Comparison of ENCODE assay signal across 12 cellular contexts in the genomic region with DNA sequence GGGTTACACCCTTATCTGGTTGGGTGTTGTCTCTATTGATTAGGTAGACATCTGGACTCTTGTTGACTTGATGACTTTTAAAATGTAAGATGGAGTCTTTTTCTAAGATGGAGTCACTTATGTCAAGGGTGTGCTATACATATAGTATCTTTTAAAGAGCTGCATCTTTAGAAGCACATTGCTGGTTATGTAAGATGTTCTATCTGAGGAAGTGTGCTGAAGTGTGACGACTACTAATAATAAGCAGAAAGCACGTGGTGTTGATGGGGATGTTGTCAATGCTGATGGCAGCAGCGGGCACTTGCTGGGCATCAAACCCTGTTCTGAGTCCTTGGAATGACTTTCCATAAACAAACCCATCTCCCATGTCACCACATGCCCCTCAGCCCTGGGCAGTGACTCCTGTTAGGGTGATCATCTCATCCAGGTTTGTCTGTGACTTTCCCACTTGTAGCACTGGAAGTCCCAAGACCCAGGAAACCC.
DNase-seq lines count a peak whose midpoint lies in the region; ATAC-seq and TF ChIP-seq lines count a peak whose summit lies in the region.
"Had no signal": no experiment of that assay in that cellular context is flagged by ENCODE, and none has a peak within 500 bp of the region (broad histone marks: within the 10 kb centered on the region; RNA-seq: fewer than 3 reads in every experiment).

No MANE protein-coding gene starts in this region.

- TF ChIP-seq POLR2A in prostate gland (IDR thresholded peaks at IDR 0.05): no peak

- H3K27me3 Mint-ChIP-seq in CD14-positive monocyte (ENCODE audit: low read depth in 3 of 3): peaks cover 6 to 12% (median 8%) of the 10 kb centered on the region in 3 donors
- peaks cover 13 to 41% (median 29%) of the 10 kb centered on the region in 5 donors for H3K27me3 Mint-ChIP-seq in naive thymus-derived CD8-positive, alpha-beta T cell

- TF ChIP-seq CTCF in CD14-positive monocyte (IDR thresholded peaks at IDR 0.05): no peak
- no peak for TF ChIP-seq CTCF in prostate gland (IDR thresholded peaks at IDR 0.05)
- no peak for TF ChIP-seq CTCF in OCI-LY7 (conservative IDR thresholded peaks at IDR 0.05; ENCODE audit: low read length)

- no peaks in the 10 kb centered on the region for H4K20me1 ChIP-seq in OCI-LY7 (ENCODE audit: insufficient read depth, low read length)

- no peaks in the 10 kb centered on the region for H3K79me2 ChIP-seq in OCI-LY7 (ENCODE audit: insufficient read depth, low read depth, low read length)

- no peaks in the 10 kb centered on the region for H3K27me3 ChIP-seq in prostate gland (replicated peaks; ENCODE audit: insufficient read depth)

- H3K9me3 Mint-ChIP-seq in CD14-positive monocyte: peaks cover 0 to 5% (median 2%) of the 10 kb centered on the region in 7 donors
- H3K9me3 Mint-ChIP-seq in naive thymus-derived CD8-positive, alpha-beta T cell: no peaks in the 10 kb centered on the region
- H3K9me3 Mint-ChIP-seq: T-helper 1 cell treated with Interleukin-12 subunit alpha and Interleukin-12 subunit beta and Interleukin-4 antibody, amounts not matched to agents 30 μg/mL and 1 μg/mL, for 36 hours had no signal

- POLR2A ChIA-PET in naive thymus-derived CD8-positive, alpha-beta T cell (lab: Charles Lee): no interaction called here
- POLR2A ChIA-PET in OCI-LY7 (lab: Charles Lee): interaction anchor here (0.7 to 1.0 kb wide), 2 partner anchors 9 to 648 kb away, joined by 3 read pairs; no protein-coding TSS in a partner anchor

- H3K4me1 ChIP-seq in prostate gland (replicated peaks): peaks cover 8% of the 10 kb centered on the region
- peaks cover 7% of the 10 kb centered on the region for H3K4me1 ChIP-seq in OCI-LY7 (ENCODE audit: insufficient read depth, low read length, poor library complexity, severe bottlenecking)

- H3K27ac ChIP-seq in prostate gland (peak overlapping the region; percentile 70 to 72), OCI-LY7 (ENCODE audit: low read depth, low read length, poor library complexity, severe bottlenecking) (no peak overlapping the region)

- peaks cover 5 to 6% of the 10 kb centered on the region in 2 donors for H3K36me3 Mint-ChIP-seq in CD14-positive monocyte
- H3K36me3 Mint-ChIP-seq in naive thymus-derived CD8-positive, alpha-beta T cell: no peaks in the 10 kb centered on the region
- H3K36me3 Mint-ChIP-seq: activated CD8-positive, alpha-beta memory T cell treated with anti-CD3 and anti-CD28 coated beads, Interleukin-2, amount 10 ng/mL, durations not matched to agents 7 days and 5 days had no signal

- H3K9me3 ChIP-seq in prostate gland: no peaks in the 10 kb centered on the region
- no peaks in the 10 kb centered on the region for H3K9me3 ChIP-seq in OCI-LY7 (ENCODE audit: low read length)

- H3K9me2 ChIP-seq in OCI-LY7 (ENCODE audit: insufficient read depth, low read length): no peaks in the 10 kb centered on the region

- peak; percentile 82 for DNase-seq in CD14-positive monocyte (ENCODE audit: low spot score)
- DNase-seq in SW480 (ENCODE audit: low spot score): peak; percentile 29
- no peak for DNase-seq in Right ventricle myocardium inferior (ENCODE audit: missing footprints)
- no peak for DNase-seq in prostate gland (ENCODE audit: low spot score)
- DNase-seq in naive thymus-derived CD8-positive, alpha-beta T cell: no peak
- no peak for DNase-seq in OCI-LY7 (ENCODE audit: low spot score)
- DNase-seq in GOT3 (lab: John Stamatoyannopoulos, UW): no peak
- DNase-seq in occipital lobe (lab: John Stamatoyannopoulos, UW): no peak
- DNase-seq: activated CD8-positive, alpha-beta memory T cell treated with anti-CD3 and anti-CD28 coated beads, Interleukin-2, amount 10 ng/mL, durations not matched to agents 7 days and 5 days; amygdala; stimulated activated CD4-positive, alpha-beta T cell treated with anti-CD3 and anti-CD28 coated beads, Interleukin-4, amount 100 ng/mL, for 24 hours had no signal

- 55% methylated on average over 3 of the region's 3 CpGs for WGBS in prostate gland

- no TSS peak for BruUV-seq in OCI-LY7 (replicated peaks; lab: Mats Ljungman, UMichigan)

- peak; percentile 31 for ATAC-seq in Right ventricle myocardium inferior
- no peak for ATAC-seq in naive thymus-derived CD8-positive, alpha-beta T cell
- ATAC-seq: activated CD8-positive, alpha-beta memory T cell treated with anti-CD3 and anti-CD28 coated beads, Interleukin-2, amount 10 ng/mL, durations not matched to agents 7 days and 5 days had no signal

- CTCF ChIA-PET in OCI-LY7 (lab: Charles Lee; ENCODE audit: unreplicated experiment): no interaction called here

- intact Hi-C loops in CD14-positive monocyte (cut with micrococcal nuclease) (loop anchor here in 1 of 2 donors (2.0 kb wide), 1 partner anchor 19 kb away; no protein-coding TSS in a partner anchor), Right ventricle myocardium inferior (cut with DNase I) (no loop called here), prostate gland (cut with DNase I) (loop anchor here (10.0 kb wide), 1 partner anchor 229 kb away; a partner anchor contains a TSS), OCI-LY7 (cut with micrococcal nuclease; ENCODE audit: unreplicated experiment) (no loop called here)

- H2AFZ ChIP-seq in OCI-LY7 (ENCODE audit: low read length): no peak overlapping the region

- no peak overlapping the region for H3K4me3 Mint-ChIP-seq in CD14-positive monocyte
- H3K4me3 Mint-ChIP-seq in naive thymus-derived CD8-positive, alpha-beta T cell: no peak overlapping the region
- H3K4me3 Mint-ChIP-seq: activated CD8-positive, alpha-beta memory T cell treated with anti-CD3 and anti-CD28 coated beads, Interleukin-2, amount 10 ng/mL, durations not matched to agents 7 days and 5 days; T-helper 1 cell treated with Interleukin-12 subunit alpha and Interleukin-12 subunit beta and Interleukin-4 antibody, amounts not matched to agents 30 μg/mL and 1 μg/mL, for 36 hours had no signal

- no peak overlapping the region for H3K4me2 ChIP-seq in OCI-LY7 (ENCODE audit: low read length)

- no peak overlapping the region for H3K4me3 ChIP-seq in prostate gland
- H3K4me3 ChIP-seq in OCI-LY7 (ENCODE audit: low read depth, low read length, poor library complexity, severe bottlenecking): no peak overlapping the region

- no peaks in the 10 kb centered on the region for H3K36me3 ChIP-seq in prostate gland
- no peaks in the 10 kb centered on the region for H3K36me3 ChIP-seq in OCI-LY7 (ENCODE audit: insufficient read depth, low read length)

- peaks cover 30% of the 10 kb centered on the region for H3K4me1 Mint-ChIP-seq in CD14-positive monocyte
- no peaks in the 10 kb centered on the region for H3K4me1 Mint-ChIP-seq in naive thymus-derived CD8-positive, alpha-beta T cell
- H3K4me1 Mint-ChIP-seq: activated CD8-positive, alpha-beta memory T cell treated with anti-CD3 and anti-CD28 coated beads, Interleukin-2, amount 10 ng/mL, durations not matched to agents 7 days and 5 days had no signal

- H3K27ac Mint-ChIP-seq in CD14-positive monocyte: peak overlapping the region; percentile 96 to 99 (median 98)
- no peak overlapping the region for H3K27ac Mint-ChIP-seq in naive thymus-derived CD8-positive, alpha-beta T cell
- H3K27ac Mint-ChIP-seq: activated CD8-positive, alpha-beta memory T cell treated with anti-CD3 and anti-CD28 coated beads, Interleukin-2, amount 10 ng/mL, durations not matched to agents 7 days and 5 days; T-helper 1 cell treated with Interleukin-12 subunit alpha and Interleukin-12 subunit beta and Interleukin-4 antibody, amounts not matched to agents 30 μg/mL and 1 μg/mL, for 36 hours had no signal

Comparison
In these comparisons a context has a peak if more than half of its experiments do, and no peak if none do; other contexts are left out.
1. DNase-seq: peak in CD14-positive monocyte (single experiment) and SW480 (single experiment); none in Right ventricle myocardium inferior (single experiment), prostate gland (single experiment), naive thymus-derived CD8-positive, alpha-beta T cell (0 of 10), OCI-LY7 (single experiment), GOT3 (single experiment) and occipital lobe (single experiment).
2. H3K27ac Mint-ChIP-seq: peak in CD14-positive monocyte (7 of 7); none in naive thymus-derived CD8-positive, alpha-beta T cell (0 of 10).